Comparison of ENCODE assay signal across 14 cellular contexts in genomic region chr13:91358384-91358776, GRCh38. TPM values are rescaled to one million over a fixed set of nuclear protein-coding genes. Genes with fewer than 3 reads are reported as not detected.
DNase-seq lines count a peak whose midpoint lies in the region; ATAC-seq and TF ChIP-seq lines count a peak whose summit lies in the region.
"Had no signal": no experiment of that assay in that cellular context is flagged by ENCODE, and none has a peak within 500 bp of the region (broad histone marks: within the 10 kb centered on the region; RNA-seq: fewer than 3 reads in every experiment).

No MANE protein-coding gene starts in this region.

- no peak overlapping the region for H3K4me3 ChIP-seq in dorsolateral prefrontal cortex

- no peak for TF ChIP-seq CTCF in dorsolateral prefrontal cortex (IDR thresholded peaks at IDR 0.05 in 54 of 56, conservative IDR thresholded peaks at IDR 0.05 in 2 of 56; ENCODE audit: low read depth in 1 of 56, partially characterized antibody in 56 of 56)

- intact Hi-C loops in dorsolateral prefrontal cortex (cut with DNase I): no loop called here

- H3K27ac ChIP-seq in dorsolateral prefrontal cortex: no peak overlapping the region

- H3K27me3 Mint-ChIP-seq in memory B cell: no peaks in the 10 kb centered on the region

- no peaks in the 10 kb centered on the region for H3K9me3 Mint-ChIP-seq in memory B cell

- peak; percentile 44 for ATAC-seq in GM18502 (IDR thresholded peaks at IDR 0.05; ENCODE audit: poor library complexity, unreplicated experiment)
- peak; percentile 40 for ATAC-seq in HG03060 (IDR thresholded peaks at IDR 0.05; ENCODE audit: low read depth, unreplicated experiment)
- ATAC-seq in memory B cell (ENCODE audit: low read depth): peak; percentile 53
- no peak for ATAC-seq in GM21447 (IDR thresholded peaks at IDR 0.05; ENCODE audit: unreplicated experiment)

- peak overlapping the region; percentile 19 for H3K27ac Mint-ChIP-seq in memory B cell

- DNase-seq in memory B cell (ENCODE audit: low spot score in 2 of 2) (no peak), dorsolateral prefrontal cortex (no peak), iPS-NIHi11 (ENCODE audit: low spot score) (no peak)
- DNase-seq: activated CD4-positive, alpha-beta T cell treated with anti-CD3 and anti-CD28 coated beads for 4 hours; COR-L47; hippocampal formation; NCI-H446; stimulated activated CD4-positive, alpha-beta T cell treated with anti-CD3 and anti-CD28 coated beads, Interleukin-4, amount 100 ng/mL, for 24 hours had no signal

- H3K27me3 ChIP-seq in dorsolateral prefrontal cortex: no peaks in the 10 kb centered on the region

- no peak overlapping the region for H3K4me3 Mint-ChIP-seq in memory B cell

- H3K36me3 Mint-ChIP-seq in memory B cell: peaks cover 12% of the 10 kb centered on the region

- H3K4me1 Mint-ChIP-seq in memory B cell: peaks cover 17% of the 10 kb centered on the region

TF ChIP-seq in PFSK-1, 5 proteins besides CTCF, POLR2A, EP300 and RAD21:
- TF ChIP-seq SIN3A (IDR thresholded peaks at IDR 0.05; ENCODE audit: borderline replicate concordance, insufficient read depth, low read length) (no peak), POLR2AphosphoS5 (IDR thresholded peaks at IDR 0.05; ENCODE audit: low read depth, low read length) (peak; percentile 60; the same call in 1 of the 2 replicates)

RNA-seq across cellular contexts. Expression of gene MIR17HG, which starts 10.9 kb away (rescaled TPM):
- polyA plus RNA-seq in PFSK-1 (2012; ENCODE audit: insufficient read length, low read depth): 0.59 TPM
- total RNA-seq in dorsolateral prefrontal cortex: 1 to 10 TPM in 71 of 120 experiments, under 1 TPM in 49; 0.19 to 3.8 (median 1.1) TPM

RNA-seq across cellular contexts. Expression of gene GPC5, which starts 40.0 kb away (rescaled TPM):
- not detected for polyA plus RNA-seq in PFSK-1 (2012; ENCODE audit: insufficient read length, low read depth)
- 10 to 100 TPM in 119 of 120 experiments, 1 to 10 TPM in 1; 8.5 to 64.0 (median 22.4) TPM for total RNA-seq in dorsolateral prefrontal cortex
- total RNA-seq: epithelial cell of proximal tubule, pulmonary artery endothelial cell had no signal
